In genomic region chr6:38170666-38171065, GRCh38 we compare ENCODE assay signal across 16 cellular contexts.
DNase-seq lines count a peak whose midpoint lies in the region; ATAC-seq and TF ChIP-seq lines count a peak whose summit lies in the region.
"Had no signal": no experiment of that assay in that cellular context is flagged by ENCODE, and none has a peak within 500 bp of the region (broad histone marks: within the 10 kb centered on the region; RNA-seq: fewer than 3 reads in every experiment).

No MANE protein-coding gene starts in this region.

- TF ChIP-seq CTCF in right lobe of liver (IDR thresholded peaks at IDR 0.05): no peak

- no peak overlapping the region for H3K4me3 ChIP-seq in right lobe of liver
- H3K4me3 ChIP-seq: BLaER1, SJCRH30 had no signal

- H3K4me1 Mint-ChIP-seq in activated naive CD8-positive, alpha-beta T cell treated with anti-CD3 and anti-CD28 coated beads, Interleukin-2, amount 50 U/mL, for 24 hours: no peaks in the 10 kb centered on the region
- no peaks in the 10 kb centered on the region for H3K4me1 Mint-ChIP-seq in activated naive CD8-positive, alpha-beta T cell treated with anti-CD3 and anti-CD28 coated beads for 36 hours

- no peaks in the 10 kb centered on the region for H3K27me3 Mint-ChIP-seq in activated naive CD8-positive, alpha-beta T cell treated with anti-CD3 and anti-CD28 coated beads, Interleukin-2, amount 50 U/mL, for 24 hours
- H3K27me3 Mint-ChIP-seq in activated naive CD8-positive, alpha-beta T cell treated with anti-CD3 and anti-CD28 coated beads for 36 hours: no peaks in the 10 kb centered on the region

- WGBS in right lobe of liver (ENCODE audit: insufficient coverage, low coverage, low lambda C conversion rate, missing lambda C conversion rate): 31% methylated on average over 7 of the region's 10 CpGs

- H3K9me3 Mint-ChIP-seq in activated naive CD8-positive, alpha-beta T cell treated with anti-CD3 and anti-CD28 coated beads, Interleukin-2, amount 50 U/mL, for 24 hours: no peaks in the 10 kb centered on the region
- H3K9me3 Mint-ChIP-seq in activated naive CD8-positive, alpha-beta T cell treated with anti-CD3 and anti-CD28 coated beads for 36 hours: no peaks in the 10 kb centered on the region

- H3K27me3 ChIP-seq in right lobe of liver: no peaks in the 10 kb centered on the region
- H3K27me3 ChIP-seq: BLaER1, SJCRH30 had no signal

- peaks cover 2% of the 10 kb centered on the region for H3K36me3 Mint-ChIP-seq in activated naive CD8-positive, alpha-beta T cell treated with anti-CD3 and anti-CD28 coated beads, Interleukin-2, amount 50 U/mL, for 24 hours (ENCODE audit: low read depth)
- H3K36me3 Mint-ChIP-seq in activated naive CD8-positive, alpha-beta T cell treated with anti-CD3 and anti-CD28 coated beads for 36 hours: peaks cover 4% of the 10 kb centered on the region

- peak overlapping the region; percentile 54 for H3K27ac Mint-ChIP-seq in activated naive CD8-positive, alpha-beta T cell treated with anti-CD3 and anti-CD28 coated beads, Interleukin-2, amount 50 U/mL, for 24 hours
- H3K27ac Mint-ChIP-seq in activated naive CD8-positive, alpha-beta T cell treated with anti-CD3 and anti-CD28 coated beads for 36 hours: no peak overlapping the region

- no peaks in the 10 kb centered on the region for H3K9me3 ChIP-seq in right lobe of liver
- H3K9me3 ChIP-seq: BLaER1, SJCRH30 had no signal

- no peak overlapping the region for H3K4me3 Mint-ChIP-seq in activated naive CD8-positive, alpha-beta T cell treated with anti-CD3 and anti-CD28 coated beads, Interleukin-2, amount 50 U/mL, for 24 hours
- H3K4me3 Mint-ChIP-seq in activated naive CD8-positive, alpha-beta T cell treated with anti-CD3 and anti-CD28 coated beads for 36 hours: no peak overlapping the region

- no peak for TF ChIP-seq POLR2A in right lobe of liver (IDR thresholded peaks at IDR 0.05)

- no peak for ATAC-seq in activated naive CD8-positive, alpha-beta T cell treated with anti-CD3 and anti-CD28 coated beads, Interleukin-2, amount 50 U/mL, for 24 hours
- ATAC-seq in right lobe of liver (peak; percentile 35 to 46 (median 38)), HG02678 (IDR thresholded peaks at IDR 0.05; ENCODE audit: unreplicated experiment) (no peak)

- H3K27ac ChIP-seq in right lobe of liver: peak overlapping the region in 2 of 3 donors; percentile 27 to 45
- H3K27ac ChIP-seq: BLaER1, SJCRH30 had no signal

- no peaks in the 10 kb centered on the region for H3K36me3 ChIP-seq in right lobe of liver
- H3K36me3 ChIP-seq: SJCRH30 had no signal

- peaks cover 0 to 28% (median 8%) of the 10 kb centered on the region in 4 donors for H3K4me1 ChIP-seq in right lobe of liver

- no peak for DNase-seq in activated naive CD8-positive, alpha-beta T cell treated with anti-CD3 and anti-CD28 coated beads, Interleukin-2, amount 50 U/mL, for 24 hours
- no peak for DNase-seq in activated naive CD8-positive, alpha-beta T cell treated with anti-CD3 and anti-CD28 coated beads for 36 hours
- peak; percentile 69 for DNase-seq in NCI-H69 (lab: John Stamatoyannopoulos, UW)
- no peak for DNase-seq in right lobe of liver
- DNase-seq in GM03348 (ENCODE audit: low spot score): no peak
- no peak for DNase-seq in DMS153 treated with DMSO at 0.1 percent for 48 hours (lab: John Stamatoyannopoulos, UW; ENCODE audit: unreplicated experiment)
- DNase-seq: DMS 273 treated with DMSO at 0.1 percent for 48 hours; Karpas-422; MM.1S; NCI-H524; NK-92 treated with Interleukin-12 subunit alpha and Interleukin-12 subunit beta, amount 100 ng/mL, for 24 hours; OCI-M1; RPMI8226 had no signal

- intact Hi-C loops in right lobe of liver (cut with DNase I): no loop called here

Comparison
In these comparisons a context has a peak if more than half of its experiments do, and no peak if none do; other contexts are left out.
1. ATAC-seq: peak in right lobe of liver (4 of 4); none in activated naive CD8-positive, alpha-beta T cell treated with anti-CD3 and anti-CD28 coated beads, Interleukin-2, amount 50 U/mL, for 24 hours (single experiment) and HG02678 (single experiment).